In the genomic region with DNA sequence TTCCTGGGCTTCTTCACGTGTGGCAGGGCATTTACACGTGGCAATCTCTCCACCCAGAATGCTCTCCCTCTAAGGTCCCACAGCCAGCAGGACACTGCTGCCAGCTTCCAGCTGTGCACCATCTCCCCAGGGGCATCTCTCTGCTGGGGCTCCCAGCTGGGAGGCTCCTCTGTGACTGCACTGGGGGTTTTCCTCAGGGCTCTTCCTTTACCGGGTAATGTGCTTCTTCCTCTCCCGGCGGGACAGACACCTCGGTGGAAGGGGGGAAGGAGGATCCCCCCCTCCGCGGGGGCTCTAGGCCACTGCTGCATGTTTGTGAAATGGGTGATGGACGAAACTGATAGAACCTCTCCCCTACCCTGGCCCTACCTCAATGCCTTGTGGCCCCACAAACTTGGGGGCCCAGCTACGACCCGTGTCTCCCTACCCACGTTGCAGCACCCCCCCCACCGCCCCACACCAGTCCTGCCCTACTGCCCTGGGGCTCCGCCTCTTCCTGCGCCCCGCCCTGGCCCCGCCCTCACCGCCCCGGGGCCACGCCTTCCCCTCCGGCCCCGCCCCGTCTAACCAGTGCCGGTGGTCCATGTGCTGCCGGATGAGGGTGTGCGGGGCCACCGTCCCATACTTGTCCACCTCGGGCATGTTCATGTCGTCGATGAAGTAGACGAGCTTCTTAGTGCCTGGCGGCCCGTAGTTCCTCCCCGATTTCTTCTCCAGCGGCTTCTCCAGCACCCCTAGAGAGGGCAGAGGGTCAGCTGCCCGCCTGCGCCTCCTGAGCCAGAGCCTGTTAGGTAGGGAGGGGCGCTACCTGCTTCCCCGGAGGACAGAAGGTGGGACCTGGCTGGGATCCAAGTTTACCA, we compare ENCODE assay signal across 1 cellular context.
A peak's percentile ranks its signal among the peaks of the same experiment; 100 is the strongest.
TF ChIP-seq lines count a peak whose summit lies in the region.

No MANE protein-coding gene starts in this region.

TF ChIP-seq in HCT116, 20 proteins besides CTCF, POLR2A, EP300 and RAD21 (continued from another document):
- TF ChIP-seq CEBPB (IDR thresholded peaks at IDR 0.05; ENCODE audit: low read depth) (no peak), ELF1 (IDR thresholded peaks at IDR 0.05; ENCODE audit: borderline replicate concordance, low read depth) (no peak), POLR2AphosphoS5 (IDR thresholded peaks at IDR 0.05; ENCODE audit: low read depth, low read length) (peak; percentile 66), SIN3A (IDR thresholded peaks at IDR 0.05; ENCODE audit: low read depth) (peak; percentile 53; the same call in 1 of the 2 replicates), SRF (IDR thresholded peaks at IDR 0.05; ENCODE audit: low read depth) (no peak), FOSL1 (IDR thresholded peaks at IDR 0.05; ENCODE audit: low read depth) (no peak), JUND (IDR thresholded peaks at IDR 0.05) (no peak), EGR1 (IDR thresholded peaks at IDR 0.05; ENCODE audit: low read depth) (no peak)
- TF ChIP-seq, protein P1, sequence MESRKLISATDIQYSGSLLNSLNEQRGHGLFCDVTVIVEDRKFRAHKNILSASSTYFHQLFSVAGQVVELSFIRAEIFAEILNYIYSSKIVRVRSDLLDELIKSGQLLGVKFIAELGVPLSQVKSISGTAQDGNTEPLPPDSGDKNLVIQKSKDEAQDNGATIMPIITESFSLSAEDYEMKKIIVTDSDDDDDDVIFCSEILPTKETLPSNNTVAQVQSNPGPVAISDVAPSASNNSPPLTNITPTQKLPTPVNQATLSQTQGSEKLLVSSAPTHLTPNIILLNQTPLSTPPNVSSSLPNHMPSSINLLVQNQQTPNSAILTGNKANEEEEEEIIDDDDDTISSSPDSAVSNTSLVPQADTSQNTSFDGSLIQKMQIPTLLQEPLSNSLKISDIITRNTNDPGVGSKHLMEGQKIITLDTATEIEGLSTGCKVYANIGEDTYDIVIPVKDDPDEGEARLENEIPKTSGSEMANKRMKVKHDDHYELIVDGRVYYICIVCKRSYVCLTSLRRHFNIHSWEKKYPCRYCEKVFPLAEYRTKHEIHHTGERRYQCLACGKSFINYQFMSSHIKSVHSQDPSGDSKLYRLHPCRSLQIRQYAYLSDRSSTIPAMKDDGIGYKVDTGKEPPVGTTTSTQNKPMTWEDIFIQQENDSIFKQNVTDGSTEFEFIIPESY (IDR thresholded peaks at IDR 0.05; ENCODE audit: extremely low read depth, insufficient replicate concordance, low read length) = no peak
- TF ChIP-seq, protein P2, sequence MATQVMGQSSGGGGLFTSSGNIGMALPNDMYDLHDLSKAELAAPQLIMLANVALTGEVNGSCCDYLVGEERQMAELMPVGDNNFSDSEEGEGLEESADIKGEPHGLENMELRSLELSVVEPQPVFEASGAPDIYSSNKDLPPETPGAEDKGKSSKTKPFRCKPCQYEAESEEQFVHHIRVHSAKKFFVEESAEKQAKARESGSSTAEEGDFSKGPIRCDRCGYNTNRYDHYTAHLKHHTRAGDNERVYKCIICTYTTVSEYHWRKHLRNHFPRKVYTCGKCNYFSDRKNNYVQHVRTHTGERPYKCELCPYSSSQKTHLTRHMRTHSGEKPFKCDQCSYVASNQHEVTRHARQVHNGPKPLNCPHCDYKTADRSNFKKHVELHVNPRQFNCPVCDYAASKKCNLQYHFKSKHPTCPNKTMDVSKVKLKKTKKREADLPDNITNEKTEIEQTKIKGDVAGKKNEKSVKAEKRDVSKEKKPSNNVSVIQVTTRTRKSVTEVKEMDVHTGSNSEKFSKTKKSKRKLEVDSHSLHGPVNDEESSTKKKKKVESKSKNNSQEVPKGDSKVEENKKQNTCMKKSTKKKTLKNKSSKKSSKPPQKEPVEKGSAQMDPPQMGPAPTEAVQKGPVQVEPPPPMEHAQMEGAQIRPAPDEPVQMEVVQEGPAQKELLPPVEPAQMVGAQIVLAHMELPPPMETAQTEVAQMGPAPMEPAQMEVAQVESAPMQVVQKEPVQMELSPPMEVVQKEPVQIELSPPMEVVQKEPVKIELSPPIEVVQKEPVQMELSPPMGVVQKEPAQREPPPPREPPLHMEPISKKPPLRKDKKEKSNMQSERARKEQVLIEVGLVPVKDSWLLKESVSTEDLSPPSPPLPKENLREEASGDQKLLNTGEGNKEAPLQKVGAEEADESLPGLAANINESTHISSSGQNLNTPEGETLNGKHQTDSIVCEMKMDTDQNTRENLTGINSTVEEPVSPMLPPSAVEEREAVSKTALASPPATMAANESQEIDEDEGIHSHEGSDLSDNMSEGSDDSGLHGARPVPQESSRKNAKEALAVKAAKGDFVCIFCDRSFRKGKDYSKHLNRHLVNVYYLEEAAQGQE (IDR thresholded peaks at IDR 0.05; ENCODE audit: low read depth) = no peak
